Comparison of ENCODE assay signal across 16 cellular contexts in the genomic region with DNA sequence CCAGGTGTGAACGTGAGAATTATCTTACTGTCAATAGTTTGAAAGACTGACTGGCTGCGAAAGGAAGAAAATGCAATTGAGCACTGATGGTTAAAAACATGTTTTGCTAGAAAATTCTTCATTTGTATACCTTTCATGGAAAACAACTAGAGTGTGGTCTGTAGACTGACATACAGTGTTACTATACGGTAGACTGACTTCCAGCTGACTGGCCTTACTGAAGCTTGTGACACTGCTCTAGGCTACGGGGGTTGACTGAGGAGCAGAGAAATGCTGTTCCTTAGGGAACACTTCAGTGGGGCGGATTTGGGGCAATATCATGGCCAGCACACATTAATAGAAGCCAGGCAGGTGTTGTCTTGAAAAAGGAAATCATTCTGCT. TPM values are rescaled to one million over a fixed set of nuclear protein-coding genes. Genes with fewer than 3 reads are reported as not detected.
A peak's percentile ranks its signal among the peaks of the same experiment; 100 is the strongest.
DNase-seq lines count a peak whose midpoint lies in the region; ATAC-seq, FAIRE-seq and TF ChIP-seq lines count a peak whose summit lies in the region.
"Had no signal": no experiment of that assay in that cellular context is flagged by ENCODE, and none has a peak within 500 bp of the region (broad histone marks: within the 10 kb centered on the region; RNA-seq: fewer than 3 reads in every experiment).

No MANE protein-coding gene starts in this region.

- no peak overlapping the region for H2AFZ ChIP-seq in HepG2 (ENCODE audit: low read length)

- CTCF ChIA-PET in HepG2 (lab: Yijun Ruan, JAX; ENCODE audit: low intra/inter-chr PET ratio, low total read pairs) = interaction anchor here (0.9 kb wide), 1 partner anchor 42 kb away, joined by 3 read pairs; no protein-coding TSS in a partner anchor

- H3K36me3 Mint-ChIP-seq in nephron (ENCODE audit: low read depth) = peaks cover 58% of the 10 kb centered on the region

- in situ Hi-C loops in HepG2 (cut with HindIII; ENCODE audit: extremely low pct_ligation_motif_present, low pct_unique_long_range_greater_than_20kb) = no loop called here

- no peak for FAIRE-seq in HepG2 (lab: Jason Lieb, UNC)
- FAIRE-seq: A204.1 had no signal

- intact Hi-C loops in HepG2 (cut with micrococcal nuclease; ENCODE audit: unreplicated experiment) = no loop called here
- intact Hi-C loops in right lobe of liver (cut with DNase I) = no loop called here
- intact Hi-C loops in heart left ventricle (cut with DNase I) = loop anchor here in 4 of 10 donors (10.0 kb wide), 2 partner anchors 116 to 474 kb away; no protein-coding TSS in a partner anchor

- H3K4me3 ChIP-seq in HepG2 (replicated peaks in 1 of 3; ENCODE audit: insufficient read depth in 1 of 3, low read depth in 2 of 3, low read length in 3 of 3) (peak overlapping the region; percentile 7 to 62 (median 12); a peak in 3 of 6 replicates), right lobe of liver (no peak overlapping the region), WERI-Rb-1 (ENCODE audit: low read depth, low read length) (no peak overlapping the region), heart left ventricle (no peak overlapping the region)
- H3K4me3 ChIP-seq: HAP-1, SK-N-MC had no signal

- H3K9me3 ChIP-seq in HepG2 (ENCODE audit: low read length) (no peaks in the 10 kb centered on the region), right lobe of liver (no peaks in the 10 kb centered on the region), WERI-Rb-1 (ENCODE audit: severe bottlenecking) (no peaks in the 10 kb centered on the region), heart left ventricle (no peaks in the 10 kb centered on the region)
- H3K9me3 ChIP-seq: HAP-1 had no signal

- no peak for TF ChIP-seq RAD21 in HepG2 (CRISPR knock-in tag; IDR thresholded peaks at IDR 0.05)

- DNase-seq in HepG2 (ENCODE audit: low spot score) (no peak), right lobe of liver (no peak), WERI-Rb-1 (no peak), DMS79 (lab: John Stamatoyannopoulos, UW) (no peak), heart left ventricle (no peak), DMS153 (lab: John Stamatoyannopoulos, UW) (no peak)
- DNase-seq: KG1, NCI-H446, NCI-H526, SHP77 treated with DMSO at 0.1 percent for 48 hours had no signal

- H3K4me3 Mint-ChIP-seq in nephron = no peak overlapping the region
- H3K4me3 Mint-ChIP-seq: CD14-positive monocyte had no signal

- H3K27ac Mint-ChIP-seq in nephron = peak overlapping the region; percentile 61 to 93 (median 85)
- H3K27ac Mint-ChIP-seq: CD14-positive monocyte had no signal

- POLR2A ChIA-PET in HepG2 (lab: Yijun Ruan, JAX) = interaction anchor here (0.8 to 1.8 kb wide), 5 partner anchors 11 to 30 kb away, joined by 3 to 17 read pairs (median 5); partner anchors contain the start of gene DDC

- H3K27me3 ChIP-seq in HepG2 (ENCODE audit: control insufficient read depth in 1 of 2, insufficient read depth in 2 of 2, low read length in 2 of 2) = no peaks in the 10 kb centered on the region
- H3K27me3 ChIP-seq in right lobe of liver = no peaks in the 10 kb centered on the region
- H3K27me3 ChIP-seq in WERI-Rb-1 (ENCODE audit: insufficient read depth, low read depth, severe bottlenecking) = no peaks in the 10 kb centered on the region
- H3K27me3 ChIP-seq in heart left ventricle = no peaks in the 10 kb centered on the region

- peak overlapping the region; percentile 61 for H3K9ac ChIP-seq in HepG2 (ENCODE audit: insufficient read depth, low read depth, low read length)

- H4K20me1 ChIP-seq in HepG2 (ENCODE audit: insufficient read depth, low read length) = no peaks in the 10 kb centered on the region

- H3K4me2 ChIP-seq in HepG2 (ENCODE audit: low read depth, low read length) = peak overlapping the region; percentile 81

- no peaks in the 10 kb centered on the region for H3K79me2 ChIP-seq in HepG2 (ENCODE audit: insufficient read depth, low read length)

- H3K4me1 ChIP-seq in HepG2 (ENCODE audit: insufficient read depth, low read length) (peaks cover 60% of the 10 kb centered on the region), right lobe of liver (no peaks in the 10 kb centered on the region), heart left ventricle (no peaks in the 10 kb centered on the region)
- H3K4me1 ChIP-seq: HAP-1 had no signal

- TSS peak; percentile 53 for BruUV-seq in HepG2 (replicated peaks; lab: Mats Ljungman, UMichigan)

- H3K36me3 ChIP-seq in HepG2 (replicated peaks in 1 of 2; ENCODE audit: control insufficient read depth in 1 of 2, insufficient read depth in 2 of 2, low read length in 2 of 2) = no peaks in the 10 kb centered on the region
- H3K36me3 ChIP-seq in right lobe of liver = peaks cover 0 to 35% (median 17%) of the 10 kb centered on the region in 4 donors
- no peaks in the 10 kb centered on the region for H3K36me3 ChIP-seq in WERI-Rb-1
- peaks cover 0 to 49% (median 36%) of the 10 kb centered on the region in 9 donors for H3K36me3 ChIP-seq in heart left ventricle

- TF ChIP-seq POLR2A in HepG2 (IDR thresholded peaks at IDR 0.05; ENCODE audit: insufficient read depth in 1 of 2, low read depth in 2 of 2, low read length in 2 of 2) = no peak
- no peak for TF ChIP-seq POLR2A in right lobe of liver (IDR thresholded peaks at IDR 0.05)
- no peak for TF ChIP-seq POLR2A in heart left ventricle (IDR thresholded peaks at IDR 0.05)

- TF ChIP-seq EP300 in HepG2 (IDR thresholded peaks at IDR 0.05; ENCODE audit: low read depth in 2 of 2, low read length in 2 of 2) = no peak
- no peak for TF ChIP-seq EP300 in HepG2 (CRISPR knock-in tag; IDR thresholded peaks at IDR 0.05; ENCODE audit: borderline replicate concordance)

- WGBS in HepG2 (ENCODE audit: low lambda C conversion rate) = 59% methylated on average over 5 of the region's 5 CpGs
- 92% methylated on average over 2 of the region's 5 CpGs for WGBS in right lobe of liver (ENCODE audit: insufficient coverage, low coverage, low lambda C conversion rate, missing lambda C conversion rate)
- WGBS in heart left ventricle, 4 donors = 94 to 98% (median 96%) methylated on average over 5 of the region's 5 CpGs

- no peaks in the 10 kb centered on the region for H3K27me3 Mint-ChIP-seq in nephron (ENCODE audit: low read depth)

- H3K27ac ChIP-seq in HepG2 (ENCODE audit: extremely low read length, insufficient read depth, low read length) = peak overlapping the region; percentile 79
- H3K27ac ChIP-seq in right lobe of liver = no peak overlapping the region
- peak overlapping the region; percentile 38; the same call in 1 of the 2 replicates for H3K27ac ChIP-seq in WERI-Rb-1
- no peak overlapping the region for H3K27ac ChIP-seq in heart left ventricle
- H3K27ac ChIP-seq: RWPE1, SK-N-MC had no signal

- peaks cover 2% of the 10 kb centered on the region for H3K9me3 Mint-ChIP-seq in nephron

- no peak for TF ChIP-seq CTCF in HepG2 (CRISPR knock-in tag; IDR thresholded peaks at IDR 0.05)
- no peak for TF ChIP-seq CTCF in right lobe of liver (IDR thresholded peaks at IDR 0.05)
- TF ChIP-seq CTCF in WERI-Rb-1 (IDR thresholded peaks at IDR 0.05; ENCODE audit: low read depth, low read length) = no peak
- no peak for TF ChIP-seq CTCF in nephron (IDR thresholded peaks at IDR 0.05; ENCODE audit: unreplicated experiment in 3 of 3)
- TF ChIP-seq CTCF in heart left ventricle (IDR thresholded peaks at IDR 0.05) = no peak

- no peaks in the 10 kb centered on the region for H3K4me1 Mint-ChIP-seq in nephron
- H3K4me1 Mint-ChIP-seq: CD14-positive monocyte had no signal

- ATAC-seq in HepG2 (peak; percentile 8; the same call in 2 of the 3 replicates), right lobe of liver (no peak), heart left ventricle (no peak)

TF ChIP-seq in HepG2, 621 proteins besides CTCF, POLR2A, EP300 and RAD21 (continues in another document):
- TF ChIP-seq ZNF264 (CRISPR knock-in tag; IDR thresholded peaks at IDR 0.05) (no peak), ARNT (IDR thresholded peaks at IDR 0.05) (no peak), STAG1 (CRISPR knock-in tag; IDR thresholded peaks at IDR 0.05) (no peak), BCL6 (CRISPR knock-in tag; IDR thresholded peaks at IDR 0.05) (no peak)

RNA-seq across cellular contexts. Expression of gene DDC, which starts 25.9 kb away (rescaled TPM):
- total RNA-seq in HepG2 (2016; rRNA removed; fragmentation: Illumina TruSeq; extraction: Trizol) (93.3 and 126 TPM in 2 replicates), right lobe of liver (10 to 100 TPM; 37.9 to 75.7 (median 45.2) TPM), heart left ventricle (not detected)
- total RNA-seq in HepG2 (2016; cell fraction: cytosol; rRNA removed; fragmentation: Illumina TruSeq; extraction: Trizol; ENCODE audit: low read depth) = 23.4 and 29.3 TPM in 2 replicates
- 98.6 and 126 TPM in 2 replicates for total RNA-seq in HepG2 (2016; cell fraction: insoluble cytoplasmic fraction; rRNA removed; fragmentation: Illumina TruSeq; extraction: Trizol)
- 43.9 and 45.3 TPM in 2 replicates for total RNA-seq in HepG2 (2016; cell fraction: membrane; rRNA removed; fragmentation: Illumina TruSeq; extraction: Trizol)
- 63.9 and 66.7 TPM in 2 replicates for total RNA-seq in HepG2 (2016; cell fraction: nucleus; rRNA removed; fragmentation: Illumina TruSeq; extraction: Trizol)
- polyA plus RNA-seq in HepG2 (2011; rRNA removed) (10.1 and 11.7 TPM in 2 replicates), heart left ventricle (under 1 TPM in 1 of 2 donors, not detected in 1; 0.08 TPM)
- polyA plus RNA-seq in HepG2 (2011; cell fraction: cytosol; rRNA removed) = 10.8 and 11.7 TPM in 2 replicates
- polyA plus RNA-seq in HepG2 (2011; cell fraction: nucleus; rRNA removed) = 7.3 and 9.2 TPM in 2 replicates
- 25.0 and 51.6 TPM in 2 replicates for polyA plus RNA-seq in HepG2 (2012)
- polyA plus RNA-seq in HepG2 (2016; cell fraction: cytosol; fragmentation: Illumina TruSeq; extraction: Trizol; ENCODE audit: low read depth) = 17.2 and 21.3 TPM in 2 replicates
- polyA plus RNA-seq in HepG2 (2016; cell fraction: insoluble cytoplasmic fraction; fragmentation: Illumina TruSeq; extraction: Trizol; ENCODE audit: low read depth) = 93.5 and 100 TPM in 2 replicates
- 22.3 and 29.4 TPM in 2 replicates for polyA plus RNA-seq in HepG2 (2016; cell fraction: membrane; fragmentation: Illumina TruSeq; extraction: Trizol; ENCODE audit: low read depth)
- polyA plus RNA-seq in HepG2 (2016; cell fraction: nucleus; fragmentation: Illumina TruSeq; extraction: Trizol; ENCODE audit: insufficient read depth, low read depth) = 62.4 and 68.1 TPM in 2 replicates
- 14.2 TPM in 1 of 2 replicates, not detected in the other for polyA minus RNA-seq in HepG2 (2011; rRNA and poly(A)+ RNA removed; ENCODE audit: low replicate concordance)
- polyA minus RNA-seq in HepG2 (2011; cell fraction: cytosol; rRNA and poly(A)+ RNA removed) = 6.2 and 7.7 TPM in 2 replicates
- polyA minus RNA-seq in HepG2 (2011; cell fraction: nucleus; rRNA and poly(A)+ RNA removed) = 10.3 and 12.4 TPM in 2 replicates
- polyA plus RNA-seq: CD14-positive monocyte had no signal

Comparison
In these comparisons a context has a peak if more than half of its experiments do, and no peak if none do; other contexts are left out.
1. H3K27ac ChIP-seq: peak in HepG2 (single experiment) and WERI-Rb-1 (single experiment); none in right lobe of liver (0 of 3) and heart left ventricle (0 of 12).
2. H3K4me3 ChIP-seq: peak in HepG2 (3 of 3); none in right lobe of liver (0 of 3), WERI-Rb-1 (single experiment) and heart left ventricle (0 of 12).
3. RNA of gene DDC, which starts 25.9 kb away (total RNA-seq): 23.4 to 126 TPM in HepG2 and 37.9 to 75.7 TPM in right lobe of liver; not detected in heart left ventricle; every median in the first group is over 10 times any median in the second.